ENCODE assay signal across 17 cellular contexts in genomic region chr2:223854741-223855140, GRCh38. TPM values are rescaled to one million over a fixed set of nuclear protein-coding genes. Genes with fewer than 3 reads are reported as not detected.
DNase-seq lines count a peak whose midpoint lies in the region; ATAC-seq and TF ChIP-seq lines count a peak whose summit lies in the region.
"Had no signal": no experiment of that assay in that cellular context is flagged by ENCODE, and none has a peak within 500 bp of the region (broad histone marks: within the 10 kb centered on the region; RNA-seq: fewer than 3 reads in every experiment).

No MANE protein-coding gene starts in this region.

- H3K9me3 ChIP-seq in mucosa of stomach (ENCODE audit: control insufficient read depth, low read length), result no peaks in the 10 kb centered on the region
- H3K9me3 ChIP-seq: esophagus squamous epithelium, heart left ventricle, testis had no signal

- ATAC-seq in activated CD4-positive, alpha-beta T cell treated with anti-CD3 and anti-CD28 coated beads for 36 hours, result peak; percentile 18
- ATAC-seq in GM21717 (IDR thresholded peaks at IDR 0.05; ENCODE audit: unreplicated experiment) (peak; percentile 57), HG03280 (IDR thresholded peaks at IDR 0.05; ENCODE audit: unreplicated experiment) (peak; percentile 45), natural killer cell (no peak)
- ATAC-seq: heart left ventricle had no signal

- no peak overlapping the region for H3K27ac Mint-ChIP-seq in activated CD4-positive, alpha-beta T cell treated with anti-CD3 and anti-CD28 coated beads for 36 hours
- no peak overlapping the region for H3K27ac Mint-ChIP-seq in natural killer cell

- no peaks in the 10 kb centered on the region for H3K36me3 ChIP-seq in mucosa of stomach (ENCODE audit: control insufficient read depth, insufficient read depth, low read length)
- H3K36me3 ChIP-seq: esophagus squamous epithelium had no signal

- CTCF ChIA-PET in activated CD4-positive, alpha-beta T cell treated with anti-CD3 and anti-CD28 coated beads for 36 hours (lab: Charles Lee), result no interaction called here

- no peaks in the 10 kb centered on the region for H3K27me3 Mint-ChIP-seq in activated CD4-positive, alpha-beta T cell treated with anti-CD3 and anti-CD28 coated beads for 36 hours
- no peaks in the 10 kb centered on the region for H3K27me3 Mint-ChIP-seq in natural killer cell (ENCODE audit: low read depth in 2 of 2)

- H3K36me3 Mint-ChIP-seq in activated CD4-positive, alpha-beta T cell treated with anti-CD3 and anti-CD28 coated beads for 36 hours (ENCODE audit: low read depth), result peaks cover 12% of the 10 kb centered on the region
- peaks cover 3% of the 10 kb centered on the region for H3K36me3 Mint-ChIP-seq in natural killer cell

- POLR2A ChIA-PET in activated CD4-positive, alpha-beta T cell treated with anti-CD3 and anti-CD28 coated beads for 36 hours (lab: Charles Lee), result no interaction called here

- DNase-seq in activated CD4-positive, alpha-beta T cell treated with anti-CD3 and anti-CD28 coated beads for 36 hours, result no peak
- no peak for DNase-seq in activated CD4-positive, alpha-beta T cell treated with anti-CD3 and anti-CD28 coated beads, Interleukin-2, amount 50 U/mL, for 48 hours
- no peak for DNase-seq in DMS 273 treated with DMSO at 0.1 percent for 48 hours (lab: John Stamatoyannopoulos, UW)
- DNase-seq in inferior parietal cortex (ENCODE audit: extremely low spot score), result no peak
- no peak for DNase-seq in natural killer cell
- DNase-seq: activated CD8-positive, alpha-beta memory T cell treated with anti-CD3 and anti-CD28 coated beads for 24 hours; activated naive CD4-positive, alpha-beta T cell; EL; esophagus squamous epithelium; heart left ventricle; islet precursor cell; NCI-H146; testis had no signal

- H3K4me1 ChIP-seq in mucosa of stomach (ENCODE audit: control insufficient read depth, insufficient read depth, low read length), result peaks cover 38% of the 10 kb centered on the region
- H3K4me1 ChIP-seq: esophagus squamous epithelium, heart left ventricle had no signal

- H3K27me3 ChIP-seq in mucosa of stomach (ENCODE audit: control insufficient read depth, insufficient read depth, low read length), result no peaks in the 10 kb centered on the region
- H3K27me3 ChIP-seq: esophagus squamous epithelium, heart left ventricle, testis had no signal

- H3K9ac ChIP-seq in mucosa of stomach (ENCODE audit: low read length), result peak overlapping the region; percentile 39

- H3K4me3 ChIP-seq in mucosa of stomach (ENCODE audit: low read length), result no peak overlapping the region
- H3K4me3 ChIP-seq: esophagus squamous epithelium, heart left ventricle, PC-9, testis had no signal

- intact Hi-C loops in activated CD4-positive, alpha-beta T cell treated with anti-CD3 and anti-CD28 coated beads for 36 hours (cut with DNase I, micrococcal nuclease), result no loop called here
- intact Hi-C loops in natural killer cell (cut with micrococcal nuclease), result no loop called here

- peaks cover 7% of the 10 kb centered on the region for H3K4me1 Mint-ChIP-seq in activated CD4-positive, alpha-beta T cell treated with anti-CD3 and anti-CD28 coated beads for 36 hours
- peaks cover 27 to 30% of the 10 kb centered on the region in 2 donors for H3K4me1 Mint-ChIP-seq in natural killer cell

- no peak for TF ChIP-seq CTCF in natural killer cell (IDR thresholded peaks at IDR 0.05)

- H3K4me3 Mint-ChIP-seq in activated CD4-positive, alpha-beta T cell treated with anti-CD3 and anti-CD28 coated beads for 36 hours, result no peak overlapping the region
- no peak overlapping the region for H3K4me3 Mint-ChIP-seq in natural killer cell

- H3K9me3 Mint-ChIP-seq in activated CD4-positive, alpha-beta T cell treated with anti-CD3 and anti-CD28 coated beads for 36 hours (ENCODE audit: low read depth), result peaks cover 7% of the 10 kb centered on the region
- no peaks in the 10 kb centered on the region for H3K9me3 Mint-ChIP-seq in natural killer cell

RNA-seq across cellular contexts. Expression of gene AP1S3, which starts 17.4 kb away (rescaled TPM):
- total RNA-seq in activated CD4-positive, alpha-beta T cell treated with anti-CD3 and anti-CD28 coated beads for 36 hours, result 10 to 100 TPM in 1 of 2 experiments, 1 to 10 TPM in 1; 8.8 to 10.1 TPM
- total RNA-seq in natural killer cell, result 1 to 10 TPM; 4.5 to 5.2 (median 5.0) TPM

Comparison
In these comparisons a context has a peak if more than half of its experiments do, and no peak if none do; other contexts are left out.
1. ATAC-seq: peak in activated CD4-positive, alpha-beta T cell treated with anti-CD3 and anti-CD28 coated beads for 36 hours (single experiment), GM21717 (single experiment) and HG03280 (single experiment); none in natural killer cell (0 of 3).